Comparison of ENCODE assay signal across 8 cellular contexts in genomic region chr20:36966965-36967364, GRCh38. TPM values are rescaled to one million over a fixed set of nuclear protein-coding genes. Genes with fewer than 3 reads are reported as not detected.
DNase-seq lines count a peak whose midpoint lies in the region; ATAC-seq and TF ChIP-seq lines count a peak whose summit lies in the region.
"Not testable (repeated sequence)": the region's sequence is repeated elsewhere in the genome, so short reads cannot be mapped to it uniquely, and the experiment has no call there.

No MANE protein-coding gene starts in this region.

- not testable (repeated sequence) for H4K20me1 ChIP-seq in HCT116 (ENCODE audit: insufficient read depth)

- not testable (repeated sequence) for H3K4me3 ChIP-seq in BE2C (ENCODE audit: low read depth, low read length); HCT116 (replicated peaks in 1 of 2; ENCODE audit: low read depth in 1 of 2, low read length in 2 of 2)

- not testable (repeated sequence) for BruUV-seq in Calu3 (replicated peaks; lab: Mats Ljungman, UMichigan); HCT116 (replicated peaks; lab: Mats Ljungman, UMichigan)

- H3K9ac ChIP-seq in HCT116 (ENCODE audit: low read length), result not testable (repeated sequence)

- not testable (repeated sequence) for H3K79me2 ChIP-seq in HCT116 (ENCODE audit: insufficient read depth, low read length)

- H3K36me3 Mint-ChIP-seq in Calu3 (ENCODE audit: insufficient read depth, unreplicated experiment); chondrocyte (ENCODE audit: low read depth): not testable (repeated sequence)
- peaks cover 30% of the 10 kb centered on the region for H3K36me3 Mint-ChIP-seq in activated naive CD4-positive, alpha-beta T cell treated with anti-CD3 and anti-CD28 coated beads, Interleukin-2, amount 10 ng/mL, durations not matched to agents 7 days and 5 days
- H3K36me3 Mint-ChIP-seq in glutamatergic neuron (ENCODE audit: unreplicated experiment), result peaks cover 11% of the 10 kb centered on the region
- peaks cover 14% of the 10 kb centered on the region for H3K36me3 Mint-ChIP-seq in neural crest cell (ENCODE audit: low read depth)

- not testable (repeated sequence) for TF ChIP-seq RAD21 in HCT116 (IDR thresholded peaks at IDR 0.05; ENCODE audit: low read depth)

- TF ChIP-seq CTCF in BE2C (IDR thresholded peaks at IDR 0.05; ENCODE audit: low read depth, low read length) (0 out of 2 replicates have a peak, but pooled peaks have one; percentile 4), Calu3 (IDR thresholded peaks at IDR 0.05; ENCODE audit: unreplicated experiment) (peak; percentile 32), HCT116 (IDR thresholded peaks at IDR 0.05 in 2 of 3, conservative IDR thresholded peaks at IDR 0.05 in 1 of 3; ENCODE audit: borderline replicate concordance in 1 of 3, insufficient read depth in 1 of 3, low read depth in 2 of 3, low read length in 2 of 3) (0 out of 6 replicates have a peak, but pooled peaks of 1 of the 3 experiments have one; percentile 7), chondrocyte (IDR thresholded peaks at IDR 0.05) (peak; percentile 19), glutamatergic neuron (IDR thresholded peaks at IDR 0.05; ENCODE audit: partially characterized antibody, unreplicated experiment) (peak; percentile 20), neural crest cell (conservative IDR thresholded peaks at IDR 0.05) (peak; percentile 34)

- POLR2A ChIA-PET in HCT116 (lab: Charles Lee), result not testable (repeated sequence)

- not testable (repeated sequence) for H3K4me3 Mint-ChIP-seq in Calu3 (ENCODE audit: low read depth, unreplicated experiment); activated naive CD4-positive, alpha-beta T cell treated with anti-CD3 and anti-CD28 coated beads, Interleukin-2, amount 10 ng/mL, durations not matched to agents 7 days and 5 days; chondrocyte (ENCODE audit: unreplicated experiment); glutamatergic neuron (ENCODE audit: unreplicated experiment); neural crest cell

- CTCF ChIA-PET in Calu3 (lab: Charles Lee), result interaction anchor here (0.7 kb wide), 1 partner anchor 32 kb away, joined by 3 read pairs; no protein-coding TSS in a partner anchor
- CTCF ChIA-PET in HCT116 (lab: Charles Lee), result not testable (repeated sequence)
- CTCF ChIA-PET in activated naive CD4-positive, alpha-beta T cell treated with anti-CD3 and anti-CD28 coated beads, Interleukin-2, amount 10 ng/mL, durations not matched to agents 7 days and 5 days (lab: Charles Lee), result interaction anchor here (1.2 kb wide), 1 partner anchor 11 kb away, joined by 5 read pairs; no protein-coding TSS in a partner anchor

- RAD21 ChIA-PET in HCT116 (lab: Charles Lee; ENCODE audit: low non-redundant PET in 1 of 2, low total read pairs in 2 of 2, uncharacterized antibody in 2 of 2, unreplicated experiment in 2 of 2), result not testable (repeated sequence)

- not testable (repeated sequence) for H3K9me3 Mint-ChIP-seq in Calu3 (ENCODE audit: low read depth, unreplicated experiment); chondrocyte (ENCODE audit: low read depth); glutamatergic neuron (ENCODE audit: unreplicated experiment); neural crest cell
- peaks cover 15% of the 10 kb centered on the region for H3K9me3 Mint-ChIP-seq in activated naive CD4-positive, alpha-beta T cell treated with anti-CD3 and anti-CD28 coated beads, Interleukin-2, amount 10 ng/mL, durations not matched to agents 7 days and 5 days

- not testable (repeated sequence) for H3K4me1 Mint-ChIP-seq in Calu3 (ENCODE audit: low read depth, unreplicated experiment); chondrocyte (ENCODE audit: low read depth); glutamatergic neuron (ENCODE audit: low read depth, unreplicated experiment)
- peaks cover 60% of the 10 kb centered on the region for H3K4me1 Mint-ChIP-seq in activated naive CD4-positive, alpha-beta T cell treated with anti-CD3 and anti-CD28 coated beads, Interleukin-2, amount 10 ng/mL, durations not matched to agents 7 days and 5 days
- H3K4me1 Mint-ChIP-seq in neural crest cell, result peaks cover 28% of the 10 kb centered on the region

- H2AFZ ChIP-seq in HCT116 (ENCODE audit: low read depth, low read length, poor library complexity, severe bottlenecking), result not testable (repeated sequence)

- H3K4me2 ChIP-seq in HCT116 (ENCODE audit: low read length), result not testable (repeated sequence)

- not testable (repeated sequence) for H3K9me2 ChIP-seq in HCT116 (ENCODE audit: insufficient read depth)

- H3K36me3 ChIP-seq in BE2C; HCT116 (ENCODE audit: control insufficient read depth in 1 of 2, insufficient read depth in 2 of 2, low read length in 2 of 2): not testable (repeated sequence)

- H3K27me3 ChIP-seq in BE2C; HCT116 (ENCODE audit: insufficient read depth, low read length): not testable (repeated sequence)

- H3K27ac Mint-ChIP-seq in Calu3 (ENCODE audit: unreplicated experiment); chondrocyte (ENCODE audit: unreplicated experiment); glutamatergic neuron (ENCODE audit: unreplicated experiment); neural crest cell (ENCODE audit: unreplicated experiment): not testable (repeated sequence)
- peak overlapping the region; percentile 89 for H3K27ac Mint-ChIP-seq in activated naive CD4-positive, alpha-beta T cell treated with anti-CD3 and anti-CD28 coated beads, Interleukin-2, amount 10 ng/mL, durations not matched to agents 7 days and 5 days

- H3K9me3 ChIP-seq in BE2C; HCT116 (ENCODE audit: control insufficient read depth in 1 of 2, insufficient read depth in 1 of 2, low read depth in 1 of 2, low read length in 2 of 2): not testable (repeated sequence)

- DNase-seq in BE2C; Calu3; HCT116 (ENCODE audit: low read depth, low spot score); activated naive CD4-positive, alpha-beta T cell treated with anti-CD3 and anti-CD28 coated beads, Interleukin-2, amount 10 ng/mL, durations not matched to agents 7 days and 5 days; chondrocyte (ENCODE audit: low spot score); glutamatergic neuron; neural crest cell (ENCODE audit: low read depth, low spot score): not testable (repeated sequence)

- not testable (repeated sequence) for H3K27me3 Mint-ChIP-seq in Calu3 (ENCODE audit: unreplicated experiment); activated naive CD4-positive, alpha-beta T cell treated with anti-CD3 and anti-CD28 coated beads, Interleukin-2, amount 10 ng/mL, durations not matched to agents 7 days and 5 days; chondrocyte (ENCODE audit: low read depth); glutamatergic neuron (ENCODE audit: unreplicated experiment); neural crest cell (ENCODE audit: low read depth)

- H3K27ac ChIP-seq in HCT116 (ENCODE audit: low read depth, low read length), result not testable (repeated sequence)

- H3K4me1 ChIP-seq in BE2C; HCT116 (ENCODE audit: control insufficient read depth in 1 of 2, insufficient read depth in 2 of 2, low read length in 2 of 2): not testable (repeated sequence)

- not testable (repeated sequence) for TF ChIP-seq POLR2A in HCT116 (IDR thresholded peaks at IDR 0.05; ENCODE audit: borderline replicate concordance, extremely low read depth, insufficient read depth, insufficient read length)

- ATAC-seq in HCT116 (peak; percentile 49; the same call in 1 of the 2 replicates), SK-N-SH treated with all-trans-retinoic acid at 6 μM for 48 hours (peak; percentile 40; the same call in 1 of the 3 replicates)

- intact Hi-C loops in Calu3 (cut with micrococcal nuclease; ENCODE audit: unreplicated experiment); HCT116 (cut with micrococcal nuclease): not testable (repeated sequence)

RNA-seq across cellular contexts. Expression of gene SAMHD1, which starts 15.5 kb away (rescaled TPM):
- 10.7 TPM for polyA plus RNA-seq in BE2C (2012; ENCODE audit: insufficient read depth, insufficient read length, low read depth)
- total RNA-seq in Calu3 (2022), result 54.3 and 93.5 TPM in 2 replicates
- total RNA-seq in HCT116 (2021; ENCODE audit: unreplicated experiment), result 21.4 TPM
- polyA plus RNA-seq in HCT116 (2012), result 6.7 and 7.3 TPM in 2 replicates
- 15.5 to 21.8 TPM (median 17.3 TPM) in 3 replicates for total RNA-seq in chondrocyte
- total RNA-seq in glutamatergic neuron (ENCODE audit: unreplicated experiment), result 30.8 TPM
- 13.0 and 13.8 TPM in 2 replicates for total RNA-seq in neural crest cell
